In the genomic region with DNA sequence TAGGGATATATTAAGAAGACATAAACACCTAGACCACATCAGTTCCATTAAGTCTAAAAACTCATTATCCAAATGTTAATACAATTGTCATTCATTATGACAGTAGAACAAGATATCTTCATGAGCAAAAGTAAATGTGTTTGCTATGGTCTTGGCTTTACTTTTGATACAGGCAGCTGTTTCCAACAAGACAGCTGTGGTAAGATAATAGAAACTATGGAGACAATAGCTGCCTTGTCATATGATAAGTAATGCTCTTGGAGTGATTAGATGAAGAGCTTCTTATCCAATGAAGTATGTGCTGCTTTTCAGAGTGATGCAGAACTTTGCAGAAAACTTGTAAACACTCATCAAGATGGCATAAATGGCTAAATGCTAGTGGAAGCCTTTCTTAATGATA, we compare ENCODE assay signal across 23 cellular contexts.
"Had no signal": no experiment of that assay in that cellular context is flagged by ENCODE, and none has a peak within 500 bp of the region (broad histone marks: within the 10 kb centered on the region; RNA-seq: fewer than 3 reads in every experiment).

No MANE protein-coding gene starts in this region.

- H3K4me2 ChIP-seq: KMS-11 had no signal

- H3K4me3 Mint-ChIP-seq: IgD-negative memory B cell had no signal

- H3K9ac ChIP-seq: KMS-11 had no signal

- H3K36me3 Mint-ChIP-seq: IgD-negative memory B cell had no signal

- H3K36me3 ChIP-seq: MG63, SJSA1 had no signal

- H3K9me3 ChIP-seq: MG63, SJSA1 had no signal

- H3K4me3 ChIP-seq: K562, MG63, SJSA1, SK-N-MC had no signal

- ATAC-seq: K562, Panc1, PC-3 had no signal

- H3K4me1 ChIP-seq: SJSA1 had no signal

- H3K27ac ChIP-seq: HL-60, KMS-11, RWPE1, SJSA1, SK-N-MC had no signal

- H3K27me3 ChIP-seq: SJSA1 had no signal

- H3K27me3 Mint-ChIP-seq: IgD-negative memory B cell had no signal

- DNase-seq: MG63, NCI-H1092, NCI-H1105 treated with DMSO at 0.1 percent for 48 hours, NCI-H1417 treated with DMSO at 0.1 percent for 48 hours, NCI-H146, NCI-H1694 treated with DMSO at 0.1 percent for 48 hours, NCI-H1930, NCI-H2081, NCI-H2107, NCI-H2171 treated with DMSO at 0.1 percent for 48 hours, NCI-H345, NCI-H526, NCI-H774, PC-3, SHP77 treated with DMSO at 0.1 percent for 48 hours had no signal

- H3K27ac Mint-ChIP-seq: IgD-negative memory B cell had no signal

- H3K4me1 Mint-ChIP-seq: IgD-negative memory B cell had no signal
